ENCODE assay signal across 18 cellular contexts in the genomic region with DNA sequence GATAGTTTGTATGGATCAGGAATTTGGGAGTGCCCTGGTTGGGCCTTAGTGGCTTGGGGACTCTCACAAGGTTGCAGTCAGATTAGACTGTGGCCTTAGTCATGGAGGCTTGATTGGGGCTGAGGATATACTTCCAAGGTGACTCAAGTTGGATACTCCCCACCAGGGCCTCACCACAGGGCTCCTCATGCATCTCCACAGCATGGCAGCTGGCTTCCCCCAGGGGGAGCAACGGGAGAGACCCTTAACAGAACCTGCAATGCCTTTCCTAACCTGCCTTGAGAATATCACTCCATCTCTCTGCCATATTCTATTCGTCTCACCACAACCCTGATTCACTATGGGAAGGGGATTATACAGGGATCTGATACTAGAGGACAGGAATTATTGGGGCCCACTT.
DNase-seq lines count a peak whose midpoint lies in the region; ATAC-seq and TF ChIP-seq lines count a peak whose summit lies in the region.
"Had no signal": no experiment of that assay in that cellular context is flagged by ENCODE, and none has a peak within 500 bp of the region (broad histone marks: within the 10 kb centered on the region; RNA-seq: fewer than 3 reads in every experiment).

No MANE protein-coding gene starts in this region.

- peak; percentile 31 for DNase-seq in GM23338 (ENCODE audit: low spot score)
- peak; percentile 11 for DNase-seq in Karpas-422
- no peak for DNase-seq in endodermal cell
- DNase-seq in trophoblast cell = no peak
- DNase-seq in activated T-helper 2 cell treated with anti-CD3 and anti-CD28 coated beads, Interferon-gamma antibody, Interleukin-2, Interleukin-4, amounts not matched to agents 10 μg/mL and 5 μg/mL and 100 μg/mL, durations not matched to agents 14 hours and 24 hours and 36 hours (ENCODE audit: low spot score) = no peak
- DNase-seq in SW480 (ENCODE audit: low spot score) = no peak
- DNase-seq in GM19240 (ENCODE audit: insufficient read length, low spot score) = no peak
- DNase-seq: BE2C; CD4-positive, alpha-beta memory T cell; DMS79; EL; GDM1; GM23248; HCEC 1CT; HFFc6; KG1 had no signal

- no peak overlapping the region for H4K91ac ChIP-seq in trophoblast cell (ENCODE audit: low read depth, low read length)

- H3F3A ChIP-seq in GM23338 (replicated peaks; ENCODE audit: low read depth) = no peaks in the 10 kb centered on the region

- H3K27ac Mint-ChIP-seq in GM23338 = no peak overlapping the region
- H3K27ac Mint-ChIP-seq in endodermal cell = no peak overlapping the region
- no peak overlapping the region for H3K27ac Mint-ChIP-seq in activated T-helper 2 cell treated with anti-CD3 and anti-CD28 coated beads, Interferon-gamma antibody, Interleukin-2, Interleukin-4, amounts not matched to agents 10 μg/mL and 5 μg/mL and 100 μg/mL, durations not matched to agents 14 hours and 24 hours and 36 hours
- H3K27ac Mint-ChIP-seq: CD4-positive, alpha-beta memory T cell; HFFc6 had no signal

- no peak overlapping the region for H2BK5ac ChIP-seq in trophoblast cell (ENCODE audit: low read depth, low read length, poor library complexity)

- H2AK5ac ChIP-seq in trophoblast cell (ENCODE audit: low read length) = peak overlapping the region; percentile 84

- H3K4me2 ChIP-seq in GM23338 = no peak overlapping the region
- H3K4me2 ChIP-seq in Karpas-422 (ENCODE audit: low read depth, low read length, poor library complexity, severe bottlenecking) = no peak overlapping the region
- H3K4me2 ChIP-seq in trophoblast cell (ENCODE audit: low read length) = no peak overlapping the region

- peaks cover 4% of the 10 kb centered on the region for H3K79me1 ChIP-seq in trophoblast cell (ENCODE audit: low read length)

- H2AFZ ChIP-seq in GM23338 (no peak overlapping the region), Karpas-422 (ENCODE audit: low read length) (no peak overlapping the region), trophoblast cell (ENCODE audit: insufficient read depth, low read length, poor library complexity) (no peak overlapping the region)
- H2AFZ ChIP-seq: GM23248 had no signal

- H3K27ac ChIP-seq in GM23338 (ENCODE audit: low read depth) (no peak overlapping the region), Karpas-422 (ENCODE audit: low read length) (no peak overlapping the region), endodermal cell (ENCODE audit: low read depth, low read length) (no peak overlapping the region), trophoblast cell (ENCODE audit: low read depth, low read length) (no peak overlapping the region)
- H3K27ac ChIP-seq: C4-2B, GM23248 had no signal

- H4K12ac ChIP-seq in trophoblast cell (ENCODE audit: low read depth, low read length) = no peak overlapping the region

- no peak overlapping the region for H3K4ac ChIP-seq in trophoblast cell (ENCODE audit: low read depth, low read length)

- H3K27me3 ChIP-seq in GM23338 (ENCODE audit: insufficient read depth) (no peaks in the 10 kb centered on the region), Karpas-422 (ENCODE audit: low read length) (no peaks in the 10 kb centered on the region), endodermal cell (ENCODE audit: control insufficient read depth, insufficient read depth, low read length, poor library complexity, severe bottlenecking) (no peaks in the 10 kb centered on the region), trophoblast cell (ENCODE audit: insufficient read depth, low read length) (no peaks in the 10 kb centered on the region)
- H3K27me3 ChIP-seq: BE2C had no signal

- peak; percentile 39; the same call in 2 of the 3 replicates for ATAC-seq in GM23338

- H3K14ac ChIP-seq in trophoblast cell (ENCODE audit: low read length) = no peak overlapping the region

- H3K4me1 ChIP-seq in GM23338 (ENCODE audit: insufficient read depth) (no peaks in the 10 kb centered on the region), Karpas-422 (ENCODE audit: low read length) (no peaks in the 10 kb centered on the region), endodermal cell (ENCODE audit: control insufficient read depth, insufficient read depth, low read length) (no peaks in the 10 kb centered on the region), trophoblast cell (ENCODE audit: control insufficient read depth in 1 of 2, insufficient read depth in 2 of 2, low read length in 2 of 2) (peaks cover 7 to 8% of the 10 kb centered on the region in 2 experiments)
- H3K4me1 ChIP-seq: BE2C had no signal

- no peak overlapping the region for H2BK120ac ChIP-seq in trophoblast cell (ENCODE audit: insufficient read depth, low read length, poor library complexity)

- TF ChIP-seq CTCF in GM23338 (conservative IDR thresholded peaks at IDR 0.05; ENCODE audit: low read depth in 2 of 2) (peak in 1 of 2 experiments; percentile 28; a peak in 2 of 4 replicates), endodermal cell (conservative IDR thresholded peaks at IDR 0.05) (peak; percentile 51)

- no peak overlapping the region for H3K9ac ChIP-seq in Karpas-422 (ENCODE audit: low read length)
- no peak overlapping the region for H3K9ac ChIP-seq in endodermal cell (ENCODE audit: extremely low read depth, low read length, poor library complexity, severe bottlenecking)
- H3K9ac ChIP-seq in trophoblast cell (ENCODE audit: low read length) = no peak overlapping the region
- H3K9ac ChIP-seq: GM23248 had no signal

- H3K36me3 Mint-ChIP-seq in GM23338 (ENCODE audit: low read depth) (peaks cover 4% of the 10 kb centered on the region; the same call in 1 of the 3 replicates), endodermal cell (ENCODE audit: low read depth) (no peaks in the 10 kb centered on the region)
- no peaks in the 10 kb centered on the region for H3K36me3 Mint-ChIP-seq in activated T-helper 2 cell treated with anti-CD3 and anti-CD28 coated beads, Interferon-gamma antibody, Interleukin-2, Interleukin-4, amounts not matched to agents 10 μg/mL and 5 μg/mL and 100 μg/mL, durations not matched to agents 14 hours and 24 hours and 36 hours (ENCODE audit: low read depth)
- H3K36me3 Mint-ChIP-seq: IgD-negative memory B cell had no signal

- H4K20me1 ChIP-seq in GM23338 (replicated peaks; ENCODE audit: insufficient read depth) (no peaks in the 10 kb centered on the region), Karpas-422 (ENCODE audit: insufficient read depth, low read depth, low read length) (no peaks in the 10 kb centered on the region)

- intact Hi-C loops in activated T-helper 2 cell treated with anti-CD3 and anti-CD28 coated beads, Interferon-gamma antibody, Interleukin-2, Interleukin-4, amounts not matched to agents 10 μg/mL and 5 μg/mL and 100 μg/mL, durations not matched to agents 14 hours and 24 hours and 36 hours (cut with micrococcal nuclease) = no loop called here

- H3K9me2 ChIP-seq in GM23338 (ENCODE audit: insufficient read depth) = no peaks in the 10 kb centered on the region
- H3K9me2 ChIP-seq in Karpas-422 (replicated peaks; ENCODE audit: insufficient read depth, low read length) = no peaks in the 10 kb centered on the region

- H3K4me1 Mint-ChIP-seq in GM23338 (peaks cover 4% of the 10 kb centered on the region; the same call in 1 of the 3 replicates), endodermal cell (no peaks in the 10 kb centered on the region)
- no peaks in the 10 kb centered on the region for H3K4me1 Mint-ChIP-seq in activated T-helper 2 cell treated with anti-CD3 and anti-CD28 coated beads, Interferon-gamma antibody, Interleukin-2, Interleukin-4, amounts not matched to agents 10 μg/mL and 5 μg/mL and 100 μg/mL, durations not matched to agents 14 hours and 24 hours and 36 hours (ENCODE audit: low read depth)
- H3K4me1 Mint-ChIP-seq: CD4-positive, alpha-beta memory T cell; IgD-negative memory B cell had no signal

- no peak overlapping the region for H3K18ac ChIP-seq in trophoblast cell (ENCODE audit: low read length)

- 96% methylated on average over 2 of the region's 2 CpGs; no CpG with 5 or more reads in 1 of the 2 experiments for WGBS in endodermal cell (ENCODE audit: insufficient coverage in 1 of 2, insufficient read length in 1 of 2), 2 experiments
- no CpG with 5 or more reads among the region's 2 CpGs for WGBS in trophoblast cell (ENCODE audit: extremely low coverage, insufficient coverage, insufficient read length)

- H3K9me3 Mint-ChIP-seq in GM23338 (peaks cover 7% of the 10 kb centered on the region; the same call in 1 of the 3 replicates), endodermal cell (peaks cover 4% of the 10 kb centered on the region)
- H3K9me3 Mint-ChIP-seq in activated T-helper 2 cell treated with anti-CD3 and anti-CD28 coated beads, Interferon-gamma antibody, Interleukin-2, Interleukin-4, amounts not matched to agents 10 μg/mL and 5 μg/mL and 100 μg/mL, durations not matched to agents 14 hours and 24 hours and 36 hours = no peaks in the 10 kb centered on the region

- H3K27me3 Mint-ChIP-seq in GM23338 (ENCODE audit: insufficient read depth, low read depth, poor library complexity) (peaks cover 3% of the 10 kb centered on the region), endodermal cell (ENCODE audit: insufficient read depth) (no peaks in the 10 kb centered on the region)
- H3K27me3 Mint-ChIP-seq in activated T-helper 2 cell treated with anti-CD3 and anti-CD28 coated beads, Interferon-gamma antibody, Interleukin-2, Interleukin-4, amounts not matched to agents 10 μg/mL and 5 μg/mL and 100 μg/mL, durations not matched to agents 14 hours and 24 hours and 36 hours (ENCODE audit: low read depth) = peaks cover 4% of the 10 kb centered on the region
- H3K27me3 Mint-ChIP-seq: CD4-positive, alpha-beta memory T cell had no signal

- no peaks in the 10 kb centered on the region for H3K9me3 ChIP-seq in Karpas-422 (ENCODE audit: low read length)
- H3K9me3 ChIP-seq in endodermal cell (ENCODE audit: control insufficient read depth, low read length) = no peaks in the 10 kb centered on the region
- H3K9me3 ChIP-seq in trophoblast cell (ENCODE audit: insufficient read depth, low read depth, low read length) = no peaks in the 10 kb centered on the region
- H3K9me3 ChIP-seq: BE2C had no signal

- no peak overlapping the region for H3K23ac ChIP-seq in trophoblast cell (ENCODE audit: low read length)

- H3K4me3 ChIP-seq in GM23338 = no peak overlapping the region
- H3K4me3 ChIP-seq in Karpas-422 (ENCODE audit: low read length) = no peak overlapping the region
- H3K4me3 ChIP-seq in endodermal cell (ENCODE audit: low read length) = no peak overlapping the region
- no peak overlapping the region for H3K4me3 ChIP-seq in trophoblast cell (ENCODE audit: low read depth, low read length)
- H3K4me3 ChIP-seq: GM23248 had no signal

- H3K79me2 ChIP-seq in GM23338 (replicated peaks; ENCODE audit: insufficient read depth) (no peaks in the 10 kb centered on the region), Karpas-422 (ENCODE audit: low read length) (no peaks in the 10 kb centered on the region), trophoblast cell (ENCODE audit: control insufficient read depth, insufficient read depth, low read length, poor library complexity) (no peaks in the 10 kb centered on the region)

- no peak overlapping the region for H2BK12ac ChIP-seq in trophoblast cell (ENCODE audit: low read length)

- no peak overlapping the region for H4K8ac ChIP-seq in trophoblast cell (ENCODE audit: low read depth, low read length)

- H3K4me3 Mint-ChIP-seq in GM23338 (no peak overlapping the region), endodermal cell (no peak overlapping the region)
- H3K4me3 Mint-ChIP-seq in activated T-helper 2 cell treated with anti-CD3 and anti-CD28 coated beads, Interferon-gamma antibody, Interleukin-2, Interleukin-4, amounts not matched to agents 10 μg/mL and 5 μg/mL and 100 μg/mL, durations not matched to agents 14 hours and 24 hours and 36 hours (ENCODE audit: low read depth) = no peak overlapping the region
- H3K4me3 Mint-ChIP-seq: CD4-positive, alpha-beta memory T cell; HFFc6; IgD-negative memory B cell had no signal

- H3K36me3 ChIP-seq in GM23338 (ENCODE audit: insufficient read depth) (no peaks in the 10 kb centered on the region), Karpas-422 (ENCODE audit: insufficient read depth, low read length) (no peaks in the 10 kb centered on the region), endodermal cell (ENCODE audit: control insufficient read depth, insufficient read depth, low read length) (no peaks in the 10 kb centered on the region), trophoblast cell (ENCODE audit: control insufficient read depth in 1 of 2, insufficient read depth in 2 of 2, low read length in 2 of 2) (no peaks in the 10 kb centered on the region)
- H3K36me3 ChIP-seq: BE2C had no signal

Comparison
In these comparisons a context has a peak if more than half of its experiments do, and no peak if none do; other contexts are left out.
1. DNase-seq: peak in GM23338 (single experiment) and Karpas-422 (single experiment); none in endodermal cell (single experiment), trophoblast cell (0 of 2), activated T-helper 2 cell treated with anti-CD3 and anti-CD28 coated beads, Interferon-gamma antibody, Interleukin-2, Interleukin-4, amounts not matched to agents 10 μg/mL and 5 μg/mL and 100 μg/mL, durations not matched to agents 14 hours and 24 hours and 36 hours (single experiment), SW480 (single experiment) and GM19240 (single experiment).